In genomic region chr2:29446852-29447251, GRCh38 we compare ENCODE assay signal across 23 cellular contexts.
DNase-seq lines count a peak whose midpoint lies in the region; ATAC-seq, FAIRE-seq and TF ChIP-seq lines count a peak whose summit lies in the region.
"Had no signal": no experiment of that assay in that cellular context is flagged by ENCODE, and none has a peak within 500 bp of the region (broad histone marks: within the 10 kb centered on the region; RNA-seq: fewer than 3 reads in every experiment).

No MANE protein-coding gene starts in this region.

- H3K14ac ChIP-seq in H1 (ENCODE audit: insufficient read length), result no peak overlapping the region

- H4K20me1 ChIP-seq in H1 (replicated peaks in 1 of 2; ENCODE audit: control insufficient read depth in 1 of 2, insufficient read depth in 2 of 2, low read length in 2 of 2), result no peaks in the 10 kb centered on the region

- no peak overlapping the region for H2AFZ ChIP-seq in H1 (ENCODE audit: low read length)

- CTCF ChIA-PET in H1 (lab: Charles Lee; ENCODE audit: partially characterized antibody), result interaction anchor here (1.3 kb wide), 2 partner anchors 107 to 138 kb away, joined by 3 read pairs; no protein-coding TSS in a partner anchor

- H3K9me3 ChIP-seq in H1 (ENCODE audit: insufficient read depth in 2 of 2, low read depth in 1 of 2, low read length in 1 of 2), result no peaks in the 10 kb centered on the region
- H3K9me3 ChIP-seq in effector memory CD4-positive, alpha-beta T cell (ENCODE audit: control insufficient read depth, low read length), result no peaks in the 10 kb centered on the region
- H3K9me3 ChIP-seq: HAP-1, SK-N-SH had no signal

- H3K27me3 ChIP-seq in H1 (replicated peaks in 1 of 4; ENCODE audit: control insufficient read depth in 3 of 4, extremely low read depth in 1 of 4, insufficient read depth in 3 of 4, low read length in 3 of 4), result no peaks in the 10 kb centered on the region
- no peaks in the 10 kb centered on the region for H3K27me3 ChIP-seq in effector memory CD4-positive, alpha-beta T cell (replicated peaks; ENCODE audit: control insufficient read depth, insufficient read depth, low read length, poor library complexity, severe bottlenecking)

- no peak overlapping the region for H3K27ac ChIP-seq in H1 (ENCODE audit: low read depth, low read length)
- H3K27ac ChIP-seq in effector memory CD4-positive, alpha-beta T cell (ENCODE audit: insufficient read depth, low read length, poor library complexity, severe bottlenecking), result no peak overlapping the region
- H3K27ac ChIP-seq: HL-60 had no signal

- ATAC-seq in HG02642 (IDR thresholded peaks at IDR 0.05; ENCODE audit: poor library complexity, unreplicated experiment) (no peak), HG03045 (IDR thresholded peaks at IDR 0.05; ENCODE audit: unreplicated experiment) (no peak)
- ATAC-seq: HepG2 had no signal

- no peak overlapping the region for H2BK12ac ChIP-seq in H1 (ENCODE audit: low read depth, low read length)

- DNase-seq in AG10803 (ENCODE audit: low read depth) (peak; percentile 35), HCEC 1CT (peak; percentile 15), H1 (ENCODE audit: low read depth in 1 of 2, low spot score in 2 of 2) (no peak), myocyte (ENCODE audit: low read depth) (peak; percentile 48)
- DNase-seq in effector memory CD4-positive, alpha-beta T cell, result no peak
- DNase-seq: 8988T; DMS53; EL; KBM-7; NCI-H1105; NCI-H2029 treated with DMSO at 0.1 percent for 48 hours; NCI-H345; NCI-H524; NCI-H774; NK-92 treated with Interleukin-12 subunit alpha and Interleukin-12 subunit beta, amount 100 ng/mL, for 24 hours; SIG-M5; SK-N-SH had no signal

- 84% methylated on average over 4 of the region's 4 CpGs; no CpG with 5 or more reads in 1 of the 2 experiments for WGBS in H1 (ENCODE audit: extremely low coverage in 1 of 2, insufficient coverage in 1 of 2, insufficient read length in 1 of 2, insufficient replicate concordance in 2 of 2, low coverage in 1 of 2, low lambda C conversion rate in 2 of 2, missing lambda C conversion rate in 1 of 2), 2 experiments

- no peak overlapping the region for H4K5ac ChIP-seq in H1 (ENCODE audit: insufficient read length, low read depth, low read length)

- no peaks in the 10 kb centered on the region for H3K36me3 ChIP-seq in H1 (ENCODE audit: control insufficient read depth in 2 of 4, insufficient read depth in 4 of 4, low read length in 3 of 4)
- H3K36me3 ChIP-seq in effector memory CD4-positive, alpha-beta T cell (ENCODE audit: control insufficient read depth, insufficient read depth, low read length), result no peaks in the 10 kb centered on the region
- H3K36me3 ChIP-seq: HAP-1 had no signal

- POLR2A ChIA-PET in H1 (lab: Charles Lee; ENCODE audit: partially characterized antibody), result no interaction called here

- H3K4me1 ChIP-seq in H1 (replicated peaks in 1 of 4; ENCODE audit: control insufficient read depth in 3 of 4, insufficient read depth in 4 of 4, low read length in 3 of 4), result peaks cover 0 to 7% (median 5%) of the 10 kb centered on the region in 4 experiments; a peak in 4 of 7 replicates
- no peaks in the 10 kb centered on the region for H3K4me1 ChIP-seq in effector memory CD4-positive, alpha-beta T cell (ENCODE audit: control insufficient read depth, insufficient read depth, low read length, poor library complexity, severe bottlenecking)

- H2BK120ac ChIP-seq in H1 (replicated peaks; ENCODE audit: low read depth, low read length), result no peak overlapping the region

- no peaks in the 10 kb centered on the region for H3K23me2 ChIP-seq in H1 (ENCODE audit: low read depth, low read length)

- no peak overlapping the region for H3K4me2 ChIP-seq in H1 (ENCODE audit: insufficient read depth in 1 of 2, low read depth in 2 of 2, low read length in 2 of 2)
- H3K4me2 ChIP-seq: SK-N-SH had no signal

- TF ChIP-seq CTCF in AG10803 (conservative IDR thresholded peaks at IDR 0.05; ENCODE audit: low read length) (no peak), H1 (IDR thresholded peaks at IDR 0.05; ENCODE audit: control extremely low read depth in 1 of 3, insufficient read depth in 1 of 3, low read depth in 1 of 3, low read length in 3 of 3) (no peak)

- no peak overlapping the region for H2BK15ac ChIP-seq in H1 (ENCODE audit: low read length)

- TF ChIP-seq RAD21 in H1 (IDR thresholded peaks at IDR 0.05 in 1 of 2, conservative IDR thresholded peaks at IDR 0.05 in 1 of 2; ENCODE audit: low read depth in 2 of 2, low read length in 2 of 2), result no peak

- H2BK5ac ChIP-seq in H1 (ENCODE audit: low read depth, low read length), result no peak overlapping the region

- no peak overlapping the region for H3K23ac ChIP-seq in H1 (ENCODE audit: insufficient read length)

- no peak for FAIRE-seq in H1 (lab: Jason Lieb, UNC)
- FAIRE-seq: D721Med, HepG2 had no signal

- no peak overlapping the region for H4K8ac ChIP-seq in H1 (ENCODE audit: extremely low read depth, insufficient read depth, low read length)

- no peak overlapping the region for H4K91ac ChIP-seq in H1 (replicated peaks; ENCODE audit: insufficient read length, low read length)

- no peaks in the 10 kb centered on the region for H3K79me1 ChIP-seq in H1 (ENCODE audit: low read depth, low read length)

- TF ChIP-seq POLR2A in H1 (IDR thresholded peaks at IDR 0.05; ENCODE audit: control extremely low read depth in 1 of 2, low read depth in 2 of 2, low read length in 2 of 2), result no peak

- H3K4me3 ChIP-seq in AG10803 (ENCODE audit: low read length) (no peak overlapping the region), H1 (ENCODE audit: extremely low read depth in 1 of 4, insufficient read depth in 2 of 4, low read depth in 3 of 4, low read length in 4 of 4) (no peak overlapping the region)
- no peak overlapping the region for H3K4me3 ChIP-seq in effector memory CD4-positive, alpha-beta T cell (ENCODE audit: insufficient read depth, low read depth, low read length, poor library complexity, severe bottlenecking)
- H3K4me3 ChIP-seq: HAP-1 had no signal

- H3K56ac ChIP-seq in H1 (replicated peaks; ENCODE audit: insufficient read length, low read depth, low read length), result no peak overlapping the region

- H3K9ac ChIP-seq in H1 (replicated peaks in 1 of 4; ENCODE audit: extremely low read depth in 1 of 4, low read depth in 3 of 4, low read length in 3 of 4), result no peak overlapping the region
- H3K9ac ChIP-seq: SK-N-SH had no signal

- no peak overlapping the region for H2AK5ac ChIP-seq in H1 (ENCODE audit: low read depth, low read length)

- H2BK20ac ChIP-seq in H1 (ENCODE audit: low read length), result no peak overlapping the region

- no peak overlapping the region for H3K18ac ChIP-seq in H1 (ENCODE audit: extremely low read depth, low read length)

- H3K79me2 ChIP-seq in H1 (ENCODE audit: control insufficient read depth in 1 of 2, insufficient read depth in 2 of 2, low read length in 2 of 2), result no peaks in the 10 kb centered on the region

- no peak for TF ChIP-seq EP300 in H1 (IDR thresholded peaks at IDR 0.05; ENCODE audit: borderline replicate concordance in 1 of 2, low read depth in 2 of 2, low read length in 2 of 2)

- H3K4ac ChIP-seq in H1 (replicated peaks; ENCODE audit: insufficient read length, low read depth, low read length), result no peak overlapping the region

TF ChIP-seq in H1, 55 proteins besides CTCF, POLR2A, EP300 and RAD21:
- TF ChIP-seq E2F6 (IDR thresholded peaks at IDR 0.05) (0 out of 2 replicates have a peak, but pooled peaks have one; percentile 30), HDAC2 (IDR thresholded peaks at IDR 0.05; ENCODE audit: borderline replicate concordance in 1 of 2, low read depth in 2 of 2, low read length in 2 of 2) (no peak), MAX (IDR thresholded peaks at IDR 0.05) (peak; percentile 56)

Comparison
In these comparisons a context has a peak if more than half of its experiments do, and no peak if none do; other contexts are left out.
1. DNase-seq: peak in AG10803 (single experiment), HCEC 1CT (single experiment) and myocyte (single experiment); none in H1 (0 of 2) and effector memory CD4-positive, alpha-beta T cell (0 of 3).